9 cellular contexts compared by ENCODE assay signal in the genomic region with DNA sequence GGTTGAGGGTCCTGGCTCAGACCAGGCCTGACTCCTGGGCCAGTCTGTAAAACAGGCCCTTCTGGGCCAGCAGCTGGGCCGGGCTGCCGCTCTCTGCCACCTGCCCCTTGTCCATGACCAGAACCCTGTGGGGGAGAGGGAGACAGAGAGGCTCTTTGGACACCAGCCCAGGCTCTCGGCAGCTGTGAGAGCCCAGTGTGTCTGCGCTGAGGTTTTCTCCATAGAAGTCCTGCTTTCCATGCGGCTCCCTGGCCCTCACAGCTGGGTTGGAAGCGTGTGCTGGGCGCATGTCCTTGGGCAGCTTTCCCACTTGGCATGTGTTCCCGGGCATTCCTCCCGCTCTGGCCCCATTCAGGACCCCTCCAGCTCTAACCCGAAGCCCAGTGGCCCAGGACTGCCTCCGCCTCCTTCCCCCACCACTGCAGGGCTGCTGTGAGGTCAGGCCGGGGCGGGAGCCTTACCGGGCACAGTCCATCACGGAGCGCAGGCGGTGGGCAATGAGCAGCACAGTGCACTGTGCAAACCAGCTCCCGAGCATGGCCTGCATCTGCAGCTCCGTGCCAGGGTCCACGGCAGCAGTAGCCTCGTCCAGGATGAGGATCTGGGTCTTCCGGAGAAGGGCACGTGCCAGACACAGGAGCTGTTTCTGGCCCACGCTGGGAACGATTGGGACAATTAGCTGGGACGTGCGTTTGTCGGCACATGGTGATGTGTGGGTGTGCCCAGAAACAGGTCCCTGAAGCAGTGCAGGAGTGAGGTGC.
DNase-seq lines count a peak whose midpoint lies in the region; ATAC-seq and TF ChIP-seq lines count a peak whose summit lies in the region.
"Had no signal": no experiment of that assay in that cellular context is flagged by ENCODE, and none has a peak within 500 bp of the region (broad histone marks: within the 10 kb centered on the region; RNA-seq: fewer than 3 reads in every experiment).

No MANE protein-coding gene starts in this region.

- H3K9ac ChIP-seq in NT2/D1 (ENCODE audit: insufficient read length, low read depth), result peak overlapping the region; percentile 17

- no peak overlapping the region for H3K27ac Mint-ChIP-seq in effector memory CD8-positive, alpha-beta T cell

- H3K4me3 ChIP-seq in AG04450 (ENCODE audit: low read depth, low read length) (no peak overlapping the region; the same call in 1 of the 2 replicates), NT2/D1 (ENCODE audit: insufficient read length, low read depth) (no peak overlapping the region), fibroblast of pulmonary artery (replicated peaks; ENCODE audit: low read depth, low read length) (no peak overlapping the region)

- H3K27me3 ChIP-seq in AG04450 (ENCODE audit: control insufficient read depth, insufficient read depth, low read length) (peaks cover 5% of the 10 kb centered on the region), NT2/D1 (ENCODE audit: insufficient read depth, insufficient read length) (no peaks in the 10 kb centered on the region)

- no peaks in the 10 kb centered on the region for H3K9me3 Mint-ChIP-seq in effector memory CD8-positive, alpha-beta T cell

- H3K9me3 ChIP-seq in AG04450 (ENCODE audit: control insufficient read depth, insufficient read depth, low read length), result no peaks in the 10 kb centered on the region; the same call in 1 of the 2 replicates
- no peaks in the 10 kb centered on the region for H3K9me3 ChIP-seq in NT2/D1 (ENCODE audit: insufficient read depth, low read length)

- no peak overlapping the region for H3K4me3 Mint-ChIP-seq in effector memory CD8-positive, alpha-beta T cell

- H3K36me3 ChIP-seq in NT2/D1 (ENCODE audit: insufficient read depth, insufficient read length, low read length), result peaks cover 10% of the 10 kb centered on the region

- H3K36me3 Mint-ChIP-seq in effector memory CD8-positive, alpha-beta T cell (ENCODE audit: insufficient read depth), result peaks cover 16% of the 10 kb centered on the region

- ATAC-seq in effector memory CD8-positive, alpha-beta T cell (replicated peaks), result no peak
- no peak for ATAC-seq in GM21723 (IDR thresholded peaks at IDR 0.05; ENCODE audit: unreplicated experiment)
- ATAC-seq in activated CD4-positive, CD25-positive, alpha-beta regulatory T cell treated with anti-CD3 and anti-CD28 coated beads, Interleukin-2, amount 50 U/mL, for 24 hours, result no peak

- H3K4me1 Mint-ChIP-seq in effector memory CD8-positive, alpha-beta T cell (ENCODE audit: low read depth in 2 of 2), result peaks cover 0 to 2% of the 10 kb centered on the region in 2 donors

- H3K4me1 ChIP-seq in NT2/D1 (ENCODE audit: insufficient read depth, insufficient read length), result peaks cover 11% of the 10 kb centered on the region

- TF ChIP-seq CTCF in AG04450 (IDR thresholded peaks at IDR 0.05; ENCODE audit: low read depth, low read length) (no peak), fibroblast of pulmonary artery (IDR thresholded peaks at IDR 0.05; ENCODE audit: low read length, missing control alignments) (no peak)

- DNase-seq in AG04450 (ENCODE audit: low read depth, low spot score), result peak; percentile 73
- no peak for DNase-seq in NT2/D1 (ENCODE audit: low read depth, low spot score)
- peak; percentile 84 for DNase-seq in fibroblast of pulmonary artery (ENCODE audit: low read depth)
- DNase-seq in myocyte (ENCODE audit: low read depth), result peak; percentile 97
- DNase-seq in effector memory CD8-positive, alpha-beta T cell, result no peak
- no peak for DNase-seq in NCI-H748 (lab: John Stamatoyannopoulos, UW; ENCODE audit: unreplicated experiment)

- peaks cover 5 to 6% of the 10 kb centered on the region in 2 donors for H3K27me3 Mint-ChIP-seq in effector memory CD8-positive, alpha-beta T cell

- peak overlapping the region; percentile 61 for H3K27ac ChIP-seq in AG04450 (ENCODE audit: low read depth, low read length)
- H3K27ac ChIP-seq: VCaP had no signal

- CTCF ChIA-PET in AG04450 (lab: Charles Lee), result interaction anchor here (0.6 kb wide), 1 partner anchor 22 kb away, joined by 3 read pairs; no protein-coding TSS in a partner anchor

- POLR2A ChIA-PET in AG04450 (lab: Yijun Ruan, JAX), result interaction anchor here (0.5 to 0.6 kb wide), 2 partner anchors 124 to 329 kb away, joined by 4 to 6 read pairs; no protein-coding TSS in a partner anchor

Comparison
In these comparisons a context has a peak if more than half of its experiments do, and no peak if none do; other contexts are left out.
1. DNase-seq: peak in AG04450 (single experiment), fibroblast of pulmonary artery (single experiment) and myocyte (single experiment); none in NT2/D1 (single experiment), effector memory CD8-positive, alpha-beta T cell (0 of 3) and NCI-H748 (single experiment).